In genomic region chr2:169799555-169799954, GRCh38 we compare ENCODE assay signal across 8 cellular contexts. TPM values are rescaled to one million over a fixed set of nuclear protein-coding genes. Genes with fewer than 3 reads are reported as not detected.
DNase-seq lines count a peak whose midpoint lies in the region; ATAC-seq and TF ChIP-seq lines count a peak whose summit lies in the region.

No MANE protein-coding gene starts in this region.

- peak overlapping the region; percentile 84 for H3K4me3 ChIP-seq in PC-3 (ENCODE audit: low read length)
- peak overlapping the region; percentile 53 for H3K4me3 ChIP-seq in effector memory CD4-positive, alpha-beta T cell (ENCODE audit: insufficient read depth, low read depth, low read length, poor library complexity, severe bottlenecking)

- peak overlapping the region; percentile 86 to 87 for H3K27ac Mint-ChIP-seq in natural killer cell treated with Interleukin-12 subunit alpha and Interleukin-12 subunit beta and Interleukin-15 and Interleukin-18, amount 100 ng/mL, for 72 hours

- intact Hi-C loops in PC-3 (cut with micrococcal nuclease): no loop called here

- no peaks in the 10 kb centered on the region for H3K36me3 Mint-ChIP-seq in natural killer cell treated with Interleukin-12 subunit alpha and Interleukin-12 subunit beta and Interleukin-15 and Interleukin-18, amount 100 ng/mL, for 72 hours

- H3K4me2 ChIP-seq in PC-3 (ENCODE audit: low read length): peak overlapping the region; percentile 87

- no peaks in the 10 kb centered on the region for H3K9me2 ChIP-seq in PC-3 (replicated peaks; ENCODE audit: low read length)

- peaks cover 0 to 5% of the 10 kb centered on the region in 2 donors for H3K27me3 Mint-ChIP-seq in natural killer cell treated with Interleukin-12 subunit alpha and Interleukin-12 subunit beta and Interleukin-15 and Interleukin-18, amount 100 ng/mL, for 72 hours

- DNase-seq in SIG-M5 treated with dmso at 0.1 percent for 504 hours (lab: John Stamatoyannopoulos, UW; ENCODE audit: unreplicated experiment) (peak; percentile 55), SIG-M5 (lab: John Stamatoyannopoulos, UW) (no peak), PC-3 (peak; percentile 40), GDM1 (lab: John Stamatoyannopoulos, UW) (no peak), COR-L47 (lab: John Stamatoyannopoulos, UW) (no peak)
- DNase-seq in effector memory CD4-positive, alpha-beta T cell: no peak
- DNase-seq in natural killer cell treated with Interleukin-12 subunit alpha and Interleukin-12 subunit beta and Interleukin-15 and Interleukin-18, amount 100 ng/mL, for 72 hours (ENCODE audit: low spot score): no peak

- H3K36me3 ChIP-seq in PC-3 (ENCODE audit: low read depth, low read length): peaks cover 21% of the 10 kb centered on the region
- H3K36me3 ChIP-seq in effector memory CD4-positive, alpha-beta T cell (ENCODE audit: control insufficient read depth, insufficient read depth, low read length): peaks cover 4% of the 10 kb centered on the region

- peak overlapping the region; percentile 92 for H3K4me3 Mint-ChIP-seq in natural killer cell treated with Interleukin-12 subunit alpha and Interleukin-12 subunit beta and Interleukin-15 and Interleukin-18, amount 100 ng/mL, for 72 hours

- no peaks in the 10 kb centered on the region for H4K20me1 ChIP-seq in PC-3 (ENCODE audit: low read length)

- H3K79me2 ChIP-seq in PC-3 (ENCODE audit: low read length): peaks cover 53% of the 10 kb centered on the region

- H3K4me1 Mint-ChIP-seq in natural killer cell treated with Interleukin-12 subunit alpha and Interleukin-12 subunit beta and Interleukin-15 and Interleukin-18, amount 100 ng/mL, for 72 hours (ENCODE audit: low read depth in 2 of 2): peaks cover 8 to 12% of the 10 kb centered on the region in 2 donors

- H3K9ac ChIP-seq in PC-3 (ENCODE audit: low read length): peak overlapping the region; percentile 95

- POLR2A ChIA-PET in PC-3 (lab: Charles Lee; ENCODE audit: unreplicated experiment): no interaction called here

- H3K4me1 ChIP-seq in PC-3 (ENCODE audit: insufficient read depth, low read length): peaks cover 17% of the 10 kb centered on the region
- no peaks in the 10 kb centered on the region for H3K4me1 ChIP-seq in effector memory CD4-positive, alpha-beta T cell (ENCODE audit: control insufficient read depth, insufficient read depth, low read length, poor library complexity, severe bottlenecking)

- TF ChIP-seq CTCF in PC-3 (conservative IDR thresholded peaks at IDR 0.05; ENCODE audit: low read depth, low read length): no peak

- H3K27me3 ChIP-seq in PC-3 (ENCODE audit: low read length): no peaks in the 10 kb centered on the region
- H3K27me3 ChIP-seq in effector memory CD4-positive, alpha-beta T cell (replicated peaks; ENCODE audit: control insufficient read depth, insufficient read depth, low read length, poor library complexity, severe bottlenecking): no peaks in the 10 kb centered on the region

- ATAC-seq in PC-3 (peak; percentile 11; the same call in 1 of the 2 replicates), HG03439 (IDR thresholded peaks at IDR 0.05; ENCODE audit: unreplicated experiment) (no peak)
- ATAC-seq in natural killer cell treated with Interleukin-12 subunit alpha and Interleukin-12 subunit beta and Interleukin-15 and Interleukin-18, amount 100 ng/mL, for 72 hours: peak in 1 of 2 donors; percentile 13

- H2AFZ ChIP-seq in PC-3 (ENCODE audit: low read length): peak overlapping the region; percentile 90; the same call in 1 of the 2 replicates

- no peaks in the 10 kb centered on the region for H3K9me3 Mint-ChIP-seq in natural killer cell treated with Interleukin-12 subunit alpha and Interleukin-12 subunit beta and Interleukin-15 and Interleukin-18, amount 100 ng/mL, for 72 hours

- TSS peak; percentile 75 for BruUV-seq in PC-3 (replicated peaks; lab: Mats Ljungman, UMichigan)

- H3K27ac ChIP-seq in PC-3 (ENCODE audit: low read length): peak overlapping the region; percentile 70
- H3K27ac ChIP-seq in effector memory CD4-positive, alpha-beta T cell (ENCODE audit: insufficient read depth, low read length, poor library complexity, severe bottlenecking): peak overlapping the region; percentile 93

- no peaks in the 10 kb centered on the region for H3K9me3 ChIP-seq in PC-3 (ENCODE audit: low read length)
- no peaks in the 10 kb centered on the region for H3K9me3 ChIP-seq in effector memory CD4-positive, alpha-beta T cell (ENCODE audit: control insufficient read depth, low read length)

- no peaks in the 10 kb centered on the region for H3F3A ChIP-seq in PC-3 (ENCODE audit: low read length, unreplicated experiment)

- CTCF ChIA-PET in PC-3 (lab: Charles Lee): no interaction called here

RNA-seq across cellular contexts. Expression of gene SSB, which starts 0.9 kb away (rescaled TPM):
- 108 and 109 TPM in 2 replicates for total RNA-seq in PC-3 (2014; rRNA removed)
- total RNA-seq in natural killer cell treated with Interleukin-12 subunit alpha and Interleukin-12 subunit beta and Interleukin-15 and Interleukin-18, amount 100 ng/mL, for 72 hours: 100 to 1,000 TPM in 1 of 2 donors, 10 to 100 TPM in 1; 66.8 to 105 TPM

RNA-seq across cellular contexts. Expression of gene METTL5, which starts 25.1 kb away (rescaled TPM):
- 61.1 and 62.0 TPM in 2 replicates for total RNA-seq in PC-3 (2014; rRNA removed)
- 10 to 100 TPM; 50.7 to 56.9 TPM for total RNA-seq in natural killer cell treated with Interleukin-12 subunit alpha and Interleukin-12 subunit beta and Interleukin-15 and Interleukin-18, amount 100 ng/mL, for 72 hours

RNA-seq across cellular contexts. Expression of gene UBR3, which starts 27.7 kb away (rescaled TPM):
- total RNA-seq in PC-3 (2014; rRNA removed): 29.3 and 30.9 TPM in 2 replicates
- total RNA-seq in natural killer cell treated with Interleukin-12 subunit alpha and Interleukin-12 subunit beta and Interleukin-15 and Interleukin-18, amount 100 ng/mL, for 72 hours: 10 to 100 TPM; 42.7 to 54.1 TPM

Comparison
In these comparisons a context has a peak if more than half of its experiments do, and no peak if none do; other contexts are left out.
1. DNase-seq: peak in SIG-M5 treated with dmso at 0.1 percent for 504 hours (single experiment) and PC-3 (single experiment); none in SIG-M5 (single experiment), effector memory CD4-positive, alpha-beta T cell (0 of 3), natural killer cell treated with Interleukin-12 subunit alpha and Interleukin-12 subunit beta and Interleukin-15 and Interleukin-18, amount 100 ng/mL, for 72 hours (single experiment), GDM1 (single experiment) and COR-L47 (single experiment).